Comparison of ENCODE assay signal across 2 cellular contexts in the genomic region with DNA sequence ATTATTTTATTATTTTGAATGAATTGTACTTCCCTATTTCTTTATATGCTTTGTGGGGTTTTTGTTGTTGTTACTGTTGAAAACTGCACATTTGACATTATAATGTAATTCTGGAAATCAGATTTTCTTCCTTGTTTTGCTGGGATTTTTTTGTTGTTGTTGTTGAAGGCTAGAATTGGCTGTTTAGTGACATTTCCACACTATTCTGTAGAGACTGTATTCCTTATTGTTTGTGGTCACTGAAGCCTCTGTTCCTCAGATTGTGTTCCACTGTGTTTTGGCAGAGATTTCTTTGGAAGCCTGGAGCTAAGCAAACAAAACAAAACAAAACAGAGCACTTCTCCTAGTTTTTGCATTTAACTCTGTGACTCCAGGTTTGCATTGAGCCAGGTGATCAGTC.
A peak's percentile ranks its signal among the peaks of the same experiment; 100 is the strongest.
TF ChIP-seq lines count a peak whose summit lies in the region.

No MANE protein-coding gene starts in this region.

TF ChIP-seq in Ishikawa, 13 proteins besides CTCF, POLR2A, EP300 and RAD21:
- TF ChIP-seq NFIC (IDR thresholded peaks at IDR 0.05) (peak; percentile 36), YY1 (IDR thresholded peaks at IDR 0.05; ENCODE audit: low read depth) (no peak), FOXM1 (IDR thresholded peaks at IDR 0.05; ENCODE audit: borderline replicate concordance, low read depth) (no peak)

TF ChIP-seq in endothelial cell of umbilical vein, 7 proteins besides CTCF, POLR2A, EP300 and RAD21:
- TF ChIP-seq JUN (IDR thresholded peaks at IDR 0.05; ENCODE audit: borderline replicate concordance, insufficient read depth, insufficient read length, low read depth): no peak
- TF ChIP-seq, protein P1, sequence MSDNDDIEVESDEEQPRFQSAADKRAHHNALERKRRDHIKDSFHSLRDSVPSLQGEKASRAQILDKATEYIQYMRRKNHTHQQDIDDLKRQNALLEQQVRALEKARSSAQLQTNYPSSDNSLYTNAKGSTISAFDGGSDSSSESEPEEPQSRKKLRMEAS (IDR thresholded peaks at IDR 0.05; ENCODE audit: insufficient read depth, insufficient read length): no peak
- no peak for TF ChIP-seq POLR2AphosphoS5 (IDR thresholded peaks at IDR 0.05; ENCODE audit: insufficient read depth, low read depth, low read length)
- no peak for TF ChIP-seq FOS (IDR thresholded peaks at IDR 0.05; ENCODE audit: borderline replicate concordance, insufficient read depth, low read length)
- TF ChIP-seq MYC (IDR thresholded peaks at IDR 0.05; ENCODE audit: low read depth, low read length): no peak
- TF ChIP-seq GATA2 (IDR thresholded peaks at IDR 0.05; ENCODE audit: insufficient read depth, insufficient read length, low read depth, low read length): no peak
- TF ChIP-seq EZH2 (IDR thresholded peaks at IDR 0.05; ENCODE audit: borderline replicate concordance, low read depth, low read length, severe bottlenecking): no peak
